Comparison of ENCODE assay signal across 22 cellular contexts in genomic region chr3:11304160-11304559, GRCh38.
"Had no signal": no experiment of that assay in that cellular context is flagged by ENCODE, and none has a peak within 500 bp of the region (broad histone marks: within the 10 kb centered on the region; RNA-seq: fewer than 3 reads in every experiment).

No MANE protein-coding gene starts in this region.

- H3K9me3 ChIP-seq: esophagus squamous epithelium, gastroesophageal sphincter, left ventricle myocardium inferior, pancreas, suprapubic skin, thyroid gland, uterus had no signal

- H3K4me1 ChIP-seq: pancreas, uterus had no signal

- H3K4me3 Mint-ChIP-seq: naive thymus-derived CD8-positive, alpha-beta T cell; neural crest cell; type B pancreatic cell had no signal

- H3K9me3 Mint-ChIP-seq: naive thymus-derived CD8-positive, alpha-beta T cell; neural crest cell; type B pancreatic cell had no signal

- H3K4me3 ChIP-seq: esophagus squamous epithelium, gastroesophageal sphincter, left ventricle myocardium inferior, lung, pancreas, smooth muscle cell, suprapubic skin, thyroid gland, uterus had no signal

- H3K27me3 Mint-ChIP-seq: naive thymus-derived CD8-positive, alpha-beta T cell; progenitor cell of endocrine pancreas; type B pancreatic cell had no signal

- H3K27ac ChIP-seq: esophagus squamous epithelium, gastroesophageal sphincter, left ventricle myocardium inferior, suprapubic skin, thyroid gland, uterus had no signal

- H3K27ac Mint-ChIP-seq: progenitor cell of endocrine pancreas, type B pancreatic cell had no signal

- H3K36me3 ChIP-seq: uterus had no signal

- DNase-seq: dermis blood vessel endothelial cell; esophagus squamous epithelium; foreskin fibroblast; glutamatergic neuron; islet precursor cell; left ventricle myocardium inferior; mesendoderm; naive thymus-derived CD8-positive, alpha-beta T cell; nucleus accumbens; pancreas; right cardiac atrium; stimulated activated CD4-positive, alpha-beta T cell treated with anti-CD3 and anti-CD28 coated beads, Interleukin-2, amount 100 ng/mL, for 48 hours; stimulated activated naive CD8-positive, alpha-beta T cell treated with anti-CD3 and anti-CD28 coated beads, Interleukin-15, Interleukin-2, amounts not matched to agents 100 U/mL and 50 U/mL, for 24 hours; thyroid gland; uterus had no signal

- H3K4me1 Mint-ChIP-seq: neural crest cell had no signal

- ATAC-seq: gastroesophageal sphincter; naive thymus-derived CD8-positive, alpha-beta T cell; stimulated activated naive CD8-positive, alpha-beta T cell treated with anti-CD3 and anti-CD28 coated beads, Interleukin-15, Interleukin-2, amounts not matched to agents 100 U/mL and 50 U/mL, for 24 hours had no signal

- H3K27me3 ChIP-seq: esophagus squamous epithelium, gastroesophageal sphincter, pancreas, suprapubic skin, thyroid gland, uterus had no signal
